In genomic region chrX:20141281-20142220, GRCh38 we compare ENCODE assay signal across 1 cellular context.
TF ChIP-seq lines count a peak whose summit lies in the region.

TSS of gene EIF1AX (minus strand) at chrX:20141838. CDS start at chrX:20141640, 198 bp downstream.

TF ChIP-seq in HEK293, 187 proteins besides CTCF, POLR2A, EP300 and RAD21 (continued from another document):
- TF ChIP-seq ZNF501 (tag by site-specific recombination; IDR thresholded peaks at IDR 0.05) (peak; percentile 64; the same call in 1 of the 2 replicates), SALL2 (tag by site-specific recombination; IDR thresholded peaks at IDR 0.05; ENCODE audit: borderline replicate concordance) (no peak), GFI1B (tag by site-specific recombination; IDR thresholded peaks at IDR 0.05) (no peak), ZNF174 (tag by site-specific recombination; IDR thresholded peaks at IDR 0.05) (no peak), HOXD13 (CRISPR knock-in tag; IDR thresholded peaks at IDR 0.05; ENCODE audit: borderline replicate concordance) (no peak), PRDM1 (tag by site-specific recombination; IDR thresholded peaks at IDR 0.05) (no peak), ZNF324 (tag by site-specific recombination; IDR thresholded peaks at IDR 0.05) (0 out of 2 replicates have a peak, but pooled peaks have one; percentile 34), EGR2 (tag by site-specific recombination; IDR thresholded peaks at IDR 0.05; ENCODE audit: low read depth) (no peak), ZBTB48 (tag by site-specific recombination; IDR thresholded peaks at IDR 0.05) (no peak), HOXC10 (CRISPR knock-in tag; IDR thresholded peaks at IDR 0.05) (0 out of 2 replicates have a peak, but pooled peaks have one; percentile 36), ZNF629 (tag by site-specific recombination; IDR thresholded peaks at IDR 0.05) (peak; percentile 99), ZBTB11 (tag by site-specific recombination; conservative IDR thresholded peaks at IDR 0.05; ENCODE audit: low read depth) (peak; percentile 36), ZNF600 (tag by site-specific recombination; IDR thresholded peaks at IDR 0.05) (no peak), ZNF704 (tag by site-specific recombination; IDR thresholded peaks at IDR 0.05) (no peak), ZNF664 (tag by site-specific recombination; IDR thresholded peaks at IDR 0.05) (no peak), ZNF248 (tag by site-specific recombination; IDR thresholded peaks at IDR 0.05) (no peak), ZNF692 (tag by site-specific recombination; IDR thresholded peaks at IDR 0.05) (peak; percentile 42; the same call in 1 of the 2 replicates), ZNF157 (tag by site-specific recombination; IDR thresholded peaks at IDR 0.05) (no peak), ZNF223 (tag by site-specific recombination; IDR thresholded peaks at IDR 0.05) (no peak), ZNF37A (tag by site-specific recombination; IDR thresholded peaks at IDR 0.05) (no peak), ZNF423 (tag by site-specific recombination; IDR thresholded peaks at IDR 0.05) (no peak), ZNF354C (tag by site-specific recombination; IDR thresholded peaks at IDR 0.05; ENCODE audit: borderline replicate concordance, low read depth) (no peak), OVOL3 (tag by site-specific recombination; IDR thresholded peaks at IDR 0.05) (no peak), ELK4 (IDR thresholded peaks at IDR 0.05; ENCODE audit: borderline replicate concordance, low read depth, low read length) (no peak), ZNF747 (tag by site-specific recombination; IDR thresholded peaks at IDR 0.05) (no peak), ZNF239 (tag by site-specific recombination; IDR thresholded peaks at IDR 0.05) (peak; percentile 71; the same call in 1 of the 2 replicates), ZNF266 (tag by site-specific recombination; IDR thresholded peaks at IDR 0.05; ENCODE audit: low read depth) (no peak), ZNF155 (tag by site-specific recombination; IDR thresholded peaks at IDR 0.05) (no peak), ZNF169 (tag by site-specific recombination; IDR thresholded peaks at IDR 0.05) (no peak), ZNF175 (tag by site-specific recombination; IDR thresholded peaks at IDR 0.05) (no peak)
- TF ChIP-seq, protein P1, sequence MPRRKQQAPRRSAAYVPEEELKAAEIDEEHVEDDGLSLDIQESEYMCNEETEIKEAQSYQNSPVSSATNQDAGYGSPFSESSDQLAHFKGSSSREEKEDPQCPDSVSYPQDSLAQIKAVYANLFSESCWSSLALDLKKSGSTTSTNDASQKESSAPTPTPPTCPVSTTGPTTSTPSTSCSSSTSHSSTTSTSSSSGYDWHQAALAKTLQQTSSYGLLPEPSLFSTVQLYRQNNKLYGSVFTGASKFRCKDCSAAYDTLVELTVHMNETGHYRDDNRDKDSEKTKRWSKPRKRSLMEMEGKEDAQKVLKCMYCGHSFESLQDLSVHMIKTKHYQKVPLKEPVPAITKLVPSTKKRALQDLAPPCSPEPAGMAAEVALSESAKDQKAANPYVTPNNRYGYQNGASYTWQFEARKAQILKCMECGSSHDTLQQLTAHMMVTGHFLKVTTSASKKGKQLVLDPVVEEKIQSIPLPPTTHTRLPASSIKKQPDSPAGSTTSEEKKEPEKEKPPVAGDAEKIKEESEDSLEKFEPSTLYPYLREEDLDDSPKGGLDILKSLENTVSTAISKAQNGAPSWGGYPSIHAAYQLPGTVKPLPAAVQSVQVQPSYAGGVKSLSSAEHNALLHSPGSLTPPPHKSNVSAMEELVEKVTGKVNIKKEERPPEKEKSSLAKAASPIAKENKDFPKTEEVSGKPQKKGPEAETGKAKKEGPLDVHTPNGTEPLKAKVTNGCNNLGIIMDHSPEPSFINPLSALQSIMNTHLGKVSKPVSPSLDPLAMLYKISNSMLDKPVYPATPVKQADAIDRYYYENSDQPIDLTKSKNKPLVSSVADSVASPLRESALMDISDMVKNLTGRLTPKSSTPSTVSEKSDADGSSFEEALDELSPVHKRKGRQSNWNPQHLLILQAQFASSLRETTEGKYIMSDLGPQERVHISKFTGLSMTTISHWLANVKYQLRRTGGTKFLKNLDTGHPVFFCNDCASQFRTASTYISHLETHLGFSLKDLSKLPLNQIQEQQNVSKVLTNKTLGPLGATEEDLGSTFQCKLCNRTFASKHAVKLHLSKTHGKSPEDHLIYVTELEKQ (tag by site-specific recombination; IDR thresholded peaks at IDR 0.05; ENCODE audit: borderline replicate concordance) = no peak
- TF ChIP-seq, protein P2, sequence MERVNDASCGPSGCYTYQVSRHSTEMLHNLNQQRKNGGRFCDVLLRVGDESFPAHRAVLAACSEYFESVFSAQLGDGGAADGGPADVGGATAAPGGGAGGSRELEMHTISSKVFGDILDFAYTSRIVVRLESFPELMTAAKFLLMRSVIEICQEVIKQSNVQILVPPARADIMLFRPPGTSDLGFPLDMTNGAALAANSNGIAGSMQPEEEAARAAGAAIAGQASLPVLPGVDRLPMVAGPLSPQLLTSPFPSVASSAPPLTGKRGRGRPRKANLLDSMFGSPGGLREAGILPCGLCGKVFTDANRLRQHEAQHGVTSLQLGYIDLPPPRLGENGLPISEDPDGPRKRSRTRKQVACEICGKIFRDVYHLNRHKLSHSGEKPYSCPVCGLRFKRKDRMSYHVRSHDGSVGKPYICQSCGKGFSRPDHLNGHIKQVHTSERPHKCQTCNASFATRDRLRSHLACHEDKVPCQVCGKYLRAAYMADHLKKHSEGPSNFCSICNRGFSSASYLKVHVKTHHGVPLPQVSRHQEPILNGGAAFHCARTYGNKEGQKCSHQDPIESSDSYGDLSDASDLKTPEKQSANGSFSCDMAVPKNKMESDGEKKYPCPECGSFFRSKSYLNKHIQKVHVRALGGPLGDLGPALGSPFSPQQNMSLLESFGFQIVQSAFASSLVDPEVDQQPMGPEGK (tag by site-specific recombination; IDR thresholded peaks at IDR 0.05) = peak; percentile 43; the same call in 1 of the 2 replicates
- TF ChIP-seq, protein P3, sequence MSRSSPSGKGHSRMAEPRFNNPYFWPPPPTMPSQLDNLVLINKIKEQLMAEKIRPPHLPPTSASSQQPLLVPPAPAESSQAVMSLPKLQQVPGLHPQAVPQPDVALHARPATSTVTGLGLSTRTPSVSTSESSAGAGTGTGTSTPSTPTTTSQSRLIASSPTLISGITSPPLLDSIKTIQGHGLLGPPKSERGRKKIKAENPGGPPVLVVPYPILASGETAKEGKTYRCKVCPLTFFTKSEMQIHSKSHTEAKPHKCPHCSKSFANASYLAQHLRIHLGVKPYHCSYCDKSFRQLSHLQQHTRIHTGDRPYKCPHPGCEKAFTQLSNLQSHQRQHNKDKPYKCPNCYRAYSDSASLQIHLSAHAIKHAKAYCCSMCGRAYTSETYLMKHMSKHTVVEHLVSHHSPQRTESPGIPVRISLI (tag by site-specific recombination; IDR thresholded peaks at IDR 0.05) = no peak
- TF ChIP-seq, protein P4, sequence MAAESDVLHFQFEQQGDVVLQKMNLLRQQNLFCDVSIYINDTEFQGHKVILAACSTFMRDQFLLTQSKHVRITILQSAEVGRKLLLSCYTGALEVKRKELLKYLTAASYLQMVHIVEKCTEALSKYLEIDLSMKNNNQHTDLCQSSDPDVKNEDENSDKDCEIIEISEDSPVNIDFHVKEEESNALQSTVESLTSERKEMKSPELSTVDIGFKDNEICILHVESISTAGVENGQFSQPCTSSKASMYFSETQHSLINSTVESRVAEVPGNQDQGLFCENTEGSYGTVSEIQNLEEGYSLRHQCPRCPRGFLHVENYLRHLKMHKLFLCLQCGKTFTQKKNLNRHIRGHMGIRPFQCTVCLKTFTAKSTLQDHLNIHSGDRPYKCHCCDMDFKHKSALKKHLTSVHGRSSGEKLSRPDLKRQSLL (tag by site-specific recombination; IDR thresholded peaks at IDR 0.05) = no peak
- TF ChIP-seq, protein P5, sequence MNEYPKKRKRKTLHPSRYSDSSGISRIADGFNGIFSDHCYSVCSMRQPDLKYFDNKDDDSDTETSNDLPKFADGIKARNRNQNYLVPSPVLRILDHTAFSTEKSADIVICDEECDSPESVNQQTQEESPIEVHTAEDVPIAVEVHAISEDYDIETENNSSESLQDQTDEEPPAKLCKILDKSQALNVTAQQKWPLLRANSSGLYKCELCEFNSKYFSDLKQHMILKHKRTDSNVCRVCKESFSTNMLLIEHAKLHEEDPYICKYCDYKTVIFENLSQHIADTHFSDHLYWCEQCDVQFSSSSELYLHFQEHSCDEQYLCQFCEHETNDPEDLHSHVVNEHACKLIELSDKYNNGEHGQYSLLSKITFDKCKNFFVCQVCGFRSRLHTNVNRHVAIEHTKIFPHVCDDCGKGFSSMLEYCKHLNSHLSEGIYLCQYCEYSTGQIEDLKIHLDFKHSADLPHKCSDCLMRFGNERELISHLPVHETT (tag by site-specific recombination; IDR thresholded peaks at IDR 0.05) = peak; percentile 36; the same call in 1 of the 2 replicates
